ENCODE assay signal across 1 cellular context in the genomic region with DNA sequence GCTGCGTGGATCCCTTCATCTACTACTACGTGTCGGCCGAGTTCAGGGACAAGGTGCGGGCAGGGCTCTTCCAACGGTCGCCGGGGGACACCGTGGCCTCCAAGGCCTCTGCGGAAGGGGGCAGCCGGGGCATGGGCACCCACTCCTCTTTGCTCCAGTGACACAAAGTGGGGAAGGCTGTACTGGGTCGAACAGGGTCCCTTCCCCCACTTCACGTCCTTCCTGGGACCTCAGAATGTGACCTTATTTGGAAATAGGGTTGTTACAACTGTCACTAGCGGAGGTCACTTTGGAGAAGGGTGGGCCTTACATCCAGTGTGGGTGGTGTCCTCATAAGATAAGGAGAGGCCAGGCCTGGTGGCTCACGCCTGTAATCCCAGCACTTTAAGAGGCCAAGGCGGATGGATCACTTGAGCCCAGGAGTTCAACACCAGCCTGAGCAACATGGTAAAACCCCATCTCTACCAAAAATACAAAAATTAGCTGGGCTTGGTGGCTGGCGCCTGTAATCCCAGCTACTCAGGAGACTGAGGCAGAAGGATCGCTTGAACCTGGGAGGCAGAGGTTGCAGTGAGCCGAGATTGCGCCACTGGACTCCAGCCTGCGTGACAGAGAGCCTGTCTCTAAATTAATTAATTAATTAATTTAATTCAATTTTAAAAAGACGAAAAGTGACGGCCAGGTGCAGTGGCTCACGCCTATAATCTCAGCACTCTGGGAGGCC.
TF ChIP-seq lines count a peak whose summit lies in the region.

No MANE protein-coding gene starts in this region.

TF ChIP-seq in K562, 482 proteins besides CTCF, POLR2A, EP300 and RAD21 (continued from another document and continues in another):
- TF ChIP-seq, protein P1, sequence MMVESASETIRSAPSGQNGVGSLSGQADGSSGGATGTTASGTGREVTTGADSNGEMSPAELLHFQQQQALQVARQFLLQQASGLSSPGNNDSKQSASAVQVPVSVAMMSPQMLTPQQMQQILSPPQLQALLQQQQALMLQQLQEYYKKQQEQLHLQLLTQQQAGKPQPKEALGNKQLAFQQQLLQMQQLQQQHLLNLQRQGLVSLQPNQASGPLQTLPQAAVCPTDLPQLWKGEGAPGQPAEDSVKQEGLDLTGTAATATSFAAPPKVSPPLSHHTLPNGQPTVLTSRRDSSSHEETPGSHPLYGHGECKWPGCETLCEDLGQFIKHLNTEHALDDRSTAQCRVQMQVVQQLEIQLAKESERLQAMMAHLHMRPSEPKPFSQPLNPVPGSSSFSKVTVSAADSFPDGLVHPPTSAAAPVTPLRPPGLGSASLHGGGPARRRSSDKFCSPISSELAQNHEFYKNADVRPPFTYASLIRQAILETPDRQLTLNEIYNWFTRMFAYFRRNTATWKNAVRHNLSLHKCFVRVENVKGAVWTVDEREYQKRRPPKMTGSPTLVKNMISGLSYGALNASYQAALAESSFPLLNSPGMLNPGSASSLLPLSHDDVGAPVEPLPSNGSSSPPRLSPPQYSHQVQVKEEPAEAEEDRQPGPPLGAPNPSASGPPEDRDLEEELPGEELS (CRISPR knock-in tag; IDR thresholded peaks at IDR 0.05; ENCODE audit: borderline replicate concordance) = no peak; the same call in 1 of the 2 replicates
- TF ChIP-seq SRF (CRISPR knock-in tag; IDR thresholded peaks at IDR 0.05) (peak; percentile 96 to 99), THRAP3 (IDR thresholded peaks at IDR 0.05; ENCODE audit: borderline replicate concordance) (peak; percentile 15; the same call in 1 of the 2 replicates), PHB2 (IDR thresholded peaks at IDR 0.05; ENCODE audit: low read depth) (0 out of 2 replicates have a peak, but pooled peaks have one; percentile 6), RBM22 (IDR thresholded peaks at IDR 0.05; ENCODE audit: low read depth, low read length, poor library complexity, severe bottlenecking) (no peak), ZNF121 (CRISPR knock-in tag; conservative IDR thresholded peaks at IDR 0.05) (no peak), ZNF398 (CRISPR knock-in tag; IDR thresholded peaks at IDR 0.05) (no peak), ARID3B (CRISPR knock-in tag; IDR thresholded peaks at IDR 0.05; ENCODE audit: borderline replicate concordance) (no peak), KDM5B (IDR thresholded peaks at IDR 0.05; ENCODE audit: insufficient replicate concordance, low read depth, low read length) (no peak), TFAM (CRISPR knock-in tag; conservative IDR thresholded peaks at IDR 0.05) (no peak), PKNOX1 (IDR thresholded peaks at IDR 0.05) (peak; percentile 88), YBX1 (IDR thresholded peaks at IDR 0.05) (no peak), ZNF217 (CRISPR knock-in tag; IDR thresholded peaks at IDR 0.05) (no peak), CHD7 (IDR thresholded peaks at IDR 0.05; ENCODE audit: low read depth, low read length) (no peak), ZZZ3 (IDR thresholded peaks at IDR 0.05) (no peak), ZNF224 (CRISPR knock-in tag; IDR thresholded peaks at IDR 0.05) (no peak), ZFX (CRISPR knock-in tag; IDR thresholded peaks at IDR 0.05) (peak; percentile 87), TEAD1 (CRISPR knock-in tag; IDR thresholded peaks at IDR 0.05) (no peak), PYGO2 (tag; IDR thresholded peaks at IDR 0.05) (no peak), EZH2 (IDR thresholded peaks at IDR 0.05; ENCODE audit: borderline replicate concordance, low read depth, low read length) (no peak), TCFL5 (CRISPR knock-in tag; conservative IDR thresholded peaks at IDR 0.05) (no peak), TCF15 (CRISPR knock-in tag; IDR thresholded peaks at IDR 0.05) (no peak)
- TF ChIP-seq, protein P2, sequence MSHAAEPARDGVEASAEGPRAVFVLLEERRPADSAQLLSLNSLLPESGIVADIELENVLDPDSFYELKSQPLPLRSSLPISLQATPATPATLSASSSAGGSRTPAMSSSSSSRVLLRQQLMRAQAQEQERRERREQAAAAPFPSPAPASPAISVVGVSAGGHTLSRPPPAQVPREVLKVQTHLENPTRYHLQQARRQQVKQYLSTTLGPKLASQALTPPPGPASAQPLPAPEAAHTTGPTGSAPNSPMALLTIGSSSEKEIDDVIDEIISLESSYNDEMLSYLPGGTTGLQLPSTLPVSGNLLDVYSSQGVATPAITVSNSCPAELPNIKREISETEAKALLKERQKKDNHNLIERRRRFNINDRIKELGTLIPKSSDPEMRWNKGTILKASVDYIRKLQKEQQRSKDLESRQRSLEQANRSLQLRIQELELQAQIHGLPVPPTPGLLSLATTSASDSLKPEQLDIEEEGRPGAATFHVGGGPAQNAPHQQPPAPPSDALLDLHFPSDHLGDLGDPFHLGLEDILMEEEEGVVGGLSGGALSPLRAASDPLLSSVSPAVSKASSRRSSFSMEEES (CRISPR knock-in tag; IDR thresholded peaks at IDR 0.05) = no peak
- TF ChIP-seq, protein P3, sequence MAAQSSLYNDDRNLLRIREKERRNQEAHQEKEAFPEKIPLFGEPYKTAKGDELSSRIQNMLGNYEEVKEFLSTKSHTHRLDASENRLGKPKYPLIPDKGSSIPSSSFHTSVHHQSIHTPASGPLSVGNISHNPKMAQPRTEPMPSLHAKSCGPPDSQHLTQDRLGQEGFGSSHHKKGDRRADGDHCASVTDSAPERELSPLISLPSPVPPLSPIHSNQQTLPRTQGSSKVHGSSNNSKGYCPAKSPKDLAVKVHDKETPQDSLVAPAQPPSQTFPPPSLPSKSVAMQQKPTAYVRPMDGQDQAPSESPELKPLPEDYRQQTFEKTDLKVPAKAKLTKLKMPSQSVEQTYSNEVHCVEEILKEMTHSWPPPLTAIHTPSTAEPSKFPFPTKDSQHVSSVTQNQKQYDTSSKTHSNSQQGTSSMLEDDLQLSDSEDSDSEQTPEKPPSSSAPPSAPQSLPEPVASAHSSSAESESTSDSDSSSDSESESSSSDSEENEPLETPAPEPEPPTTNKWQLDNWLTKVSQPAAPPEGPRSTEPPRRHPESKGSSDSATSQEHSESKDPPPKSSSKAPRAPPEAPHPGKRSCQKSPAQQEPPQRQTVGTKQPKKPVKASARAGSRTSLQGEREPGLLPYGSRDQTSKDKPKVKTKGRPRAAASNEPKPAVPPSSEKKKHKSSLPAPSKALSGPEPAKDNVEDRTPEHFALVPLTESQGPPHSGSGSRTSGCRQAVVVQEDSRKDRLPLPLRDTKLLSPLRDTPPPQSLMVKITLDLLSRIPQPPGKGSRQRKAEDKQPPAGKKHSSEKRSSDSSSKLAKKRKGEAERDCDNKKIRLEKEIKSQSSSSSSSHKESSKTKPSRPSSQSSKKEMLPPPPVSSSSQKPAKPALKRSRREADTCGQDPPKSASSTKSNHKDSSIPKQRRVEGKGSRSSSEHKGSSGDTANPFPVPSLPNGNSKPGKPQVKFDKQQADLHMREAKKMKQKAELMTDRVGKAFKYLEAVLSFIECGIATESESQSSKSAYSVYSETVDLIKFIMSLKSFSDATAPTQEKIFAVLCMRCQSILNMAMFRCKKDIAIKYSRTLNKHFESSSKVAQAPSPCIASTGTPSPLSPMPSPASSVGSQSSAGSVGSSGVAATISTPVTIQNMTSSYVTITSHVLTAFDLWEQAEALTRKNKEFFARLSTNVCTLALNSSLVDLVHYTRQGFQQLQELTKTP (IDR thresholded peaks at IDR 0.05; ENCODE audit: low read depth in 1 of 2, partially characterized antibody in 2 of 2) = peak; percentile 55 to 71
